Comparison of ENCODE assay signal across 13 cellular contexts in the genomic region with DNA sequence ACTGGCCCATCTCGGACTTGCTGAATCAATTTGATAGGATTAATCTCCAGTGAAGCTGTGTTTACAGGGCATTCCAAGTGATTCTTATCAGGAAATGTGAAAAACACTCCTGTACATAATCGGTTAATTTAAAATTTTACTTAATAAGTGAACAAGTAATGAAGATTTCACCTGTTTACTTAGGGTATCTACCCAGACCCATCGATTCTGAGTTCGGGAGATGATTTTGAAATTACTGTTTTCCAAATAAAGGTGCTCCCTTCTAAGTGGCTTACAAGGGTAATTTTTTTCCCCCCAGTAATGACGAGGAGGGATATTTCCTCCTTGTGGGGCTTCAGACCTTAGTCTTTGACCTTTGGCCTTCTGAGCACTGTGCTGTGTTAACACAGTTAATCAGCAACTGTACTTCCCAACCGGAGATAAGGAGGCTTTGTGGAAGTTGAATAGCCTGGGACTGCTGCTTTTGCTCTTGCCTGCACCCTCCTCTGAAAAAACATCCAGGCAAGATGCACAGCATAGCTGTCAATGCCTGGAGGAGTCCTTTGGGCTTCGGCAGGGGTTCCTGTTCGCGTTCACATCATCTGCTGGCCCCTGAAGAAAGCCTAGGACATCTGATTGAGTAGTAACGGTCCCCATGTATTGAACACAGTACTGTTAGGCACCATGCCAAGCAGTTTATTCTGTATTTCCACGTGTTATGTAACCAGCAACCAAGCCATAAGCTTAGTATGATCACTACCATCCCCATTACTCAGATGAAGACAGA. TPM values are rescaled to one million over a fixed set of nuclear protein-coding genes. Genes with fewer than 3 reads are reported as not detected.
DNase-seq lines count a peak whose midpoint lies in the region; ATAC-seq, FAIRE-seq and TF ChIP-seq lines count a peak whose summit lies in the region.
"Had no signal": no experiment of that assay in that cellular context is flagged by ENCODE, and none has a peak within 500 bp of the region (broad histone marks: within the 10 kb centered on the region; RNA-seq: fewer than 3 reads in every experiment).

No MANE protein-coding gene starts in this region.

- H3K36me3 Mint-ChIP-seq in activated CD4-positive, alpha-beta memory T cell treated with anti-CD3 and anti-CD28 coated beads for 36 hours, result no peaks in the 10 kb centered on the region

- H3K27me3 ChIP-seq in cardiac muscle cell, result no peaks in the 10 kb centered on the region
- H3K27me3 ChIP-seq in keratinocyte (ENCODE audit: control insufficient read depth, extremely low read depth, insufficient read depth, low read length), result no peaks in the 10 kb centered on the region
- no peaks in the 10 kb centered on the region for H3K27me3 ChIP-seq in suprapubic skin
- H3K27me3 ChIP-seq: foreskin keratinocyte had no signal

- H3K4me1 ChIP-seq in cardiac muscle cell (ENCODE audit: low read depth), result peaks cover 17% of the 10 kb centered on the region
- peaks cover 30% of the 10 kb centered on the region for H3K4me1 ChIP-seq in keratinocyte (ENCODE audit: control insufficient read depth, extremely low read depth, insufficient read depth, low read length)
- H3K4me1 ChIP-seq in suprapubic skin, result peaks cover 61% of the 10 kb centered on the region

- H3K4me3 ChIP-seq in cardiac muscle cell (peak overlapping the region; percentile 83), keratinocyte (ENCODE audit: control insufficient read depth in 2 of 3, extremely low read depth in 1 of 3, insufficient read depth in 2 of 3, low read depth in 1 of 3, low read length in 3 of 3) (peak overlapping the region; percentile 63 to 99 (median 90)), suprapubic skin (peak overlapping the region; percentile 93)

- WGBS in suprapubic skin, result 60% methylated on average over 10 of the region's 11 CpGs

- no peaks in the 10 kb centered on the region for H3K9me3 ChIP-seq in cardiac muscle cell (ENCODE audit: low read depth)
- no peaks in the 10 kb centered on the region for H3K9me3 ChIP-seq in keratinocyte (ENCODE audit: control insufficient read depth, low read depth, low read length)
- H3K9me3 ChIP-seq in suprapubic skin, result no peaks in the 10 kb centered on the region

- no peaks in the 10 kb centered on the region for H3K27me3 Mint-ChIP-seq in activated CD4-positive, alpha-beta memory T cell treated with anti-CD3 and anti-CD28 coated beads for 36 hours

- peaks cover 38% of the 10 kb centered on the region for H3K4me1 Mint-ChIP-seq in activated CD4-positive, alpha-beta memory T cell treated with anti-CD3 and anti-CD28 coated beads for 36 hours (ENCODE audit: low read depth)

- DNase-seq in cardiac muscle cell (ENCODE audit: low read depth in 1 of 2, low spot score in 1 of 2), result no peak
- no peak for DNase-seq in left ventricle myocardium superior
- no peak for DNase-seq in activated CD4-positive, alpha-beta memory T cell treated with anti-CD3 and anti-CD28 coated beads for 36 hours
- DNase-seq in keratinocyte (ENCODE audit: low read depth, low spot score), result no peak
- peak in 1 of 2 donors; percentile 45 for DNase-seq in suprapubic skin (ENCODE audit: low spot score in 2 of 2)
- DNase-seq in hepatic stellate cell (ENCODE audit: low spot score), result no peak
- DNase-seq: DMS79 had no signal

- H3K9me1 ChIP-seq in keratinocyte (ENCODE audit: control insufficient read depth, extremely low read depth, insufficient read depth, low read length), result no peaks in the 10 kb centered on the region

- H3K27ac Mint-ChIP-seq in activated CD4-positive, alpha-beta memory T cell treated with anti-CD3 and anti-CD28 coated beads for 36 hours, result no peak overlapping the region

- H2AFZ ChIP-seq in keratinocyte (ENCODE audit: control insufficient read depth, low read length), result no peak overlapping the region

- TF ChIP-seq CTCF in cardiac muscle cell (IDR thresholded peaks at IDR 0.05; ENCODE audit: low read depth, low read length), result no peak
- no peak for TF ChIP-seq CTCF in keratinocyte (optimal IDR thresholded peaks at IDR 0.05 in 1 of 3, IDR thresholded peaks at IDR 0.05 in 1 of 3, conservative IDR thresholded peaks at IDR 0.05 in 1 of 3; ENCODE audit: extremely low read depth in 1 of 3, insufficient read depth in 2 of 3, low read length in 3 of 3)
- TF ChIP-seq CTCF in suprapubic skin (IDR thresholded peaks at IDR 0.05), result no peak

- ATAC-seq in left ventricle myocardium superior, result no peak
- no peak for ATAC-seq in GM19455 (IDR thresholded peaks at IDR 0.05; ENCODE audit: unreplicated experiment)
- no peak for ATAC-seq in GM18907 (IDR thresholded peaks at IDR 0.05; ENCODE audit: unreplicated experiment)
- ATAC-seq: foreskin keratinocyte had no signal

- H3K9me3 Mint-ChIP-seq in activated CD4-positive, alpha-beta memory T cell treated with anti-CD3 and anti-CD28 coated beads for 36 hours, result no peaks in the 10 kb centered on the region

- H3K79me2 ChIP-seq in keratinocyte (ENCODE audit: control insufficient read depth, insufficient read depth, low read length), result peaks cover 26% of the 10 kb centered on the region

- H3K4me2 ChIP-seq in keratinocyte (ENCODE audit: control insufficient read depth, extremely low read depth, insufficient read depth, low read depth, low read length), result peak overlapping the region; percentile 96

- TF ChIP-seq POLR2A in suprapubic skin (IDR thresholded peaks at IDR 0.05), result no peak

- no peak for FAIRE-seq in keratinocyte (lab: Jason Lieb, UNC)
- FAIRE-seq: urothelium cell line had no signal

- TF ChIP-seq EP300 in suprapubic skin (IDR thresholded peaks at IDR 0.05), result no peak

- POLR2A ChIA-PET in activated CD4-positive, alpha-beta memory T cell treated with anti-CD3 and anti-CD28 coated beads for 36 hours (lab: Charles Lee), result no interaction called here

- no peak overlapping the region for H3K27ac ChIP-seq in cardiac muscle cell
- H3K27ac ChIP-seq in keratinocyte (ENCODE audit: control insufficient read depth, insufficient read depth, low read length), result no peak overlapping the region
- no peak overlapping the region for H3K27ac ChIP-seq in suprapubic skin
- H3K27ac ChIP-seq: foreskin keratinocyte had no signal

- H3K9ac ChIP-seq in keratinocyte (ENCODE audit: control insufficient read depth, extremely low read depth, insufficient read depth, low read length), result peak overlapping the region; percentile 0

- CTCF ChIA-PET in activated CD4-positive, alpha-beta memory T cell treated with anti-CD3 and anti-CD28 coated beads for 36 hours (lab: Charles Lee), result no interaction called here

- H3K36me3 ChIP-seq in cardiac muscle cell (no peaks in the 10 kb centered on the region), keratinocyte (ENCODE audit: control insufficient read depth in 2 of 2, extremely low read depth in 1 of 2, insufficient read depth in 2 of 2, low read length in 2 of 2) (peaks cover 1 to 5% of the 10 kb centered on the region in 2 experiments), suprapubic skin (peaks cover 4% of the 10 kb centered on the region)

- intact Hi-C loops in left ventricle myocardium superior (cut with micrococcal nuclease), result no loop called here
- intact Hi-C loops in activated CD4-positive, alpha-beta memory T cell treated with anti-CD3 and anti-CD28 coated beads for 36 hours (cut with micrococcal nuclease), result no loop called here

- dilution Hi-C loops in keratinocyte (cut with MboI; ENCODE audit: extremely low pct_ligation_motif_present, low sequenced_read_pairs), result no loop called here

- peak overlapping the region; percentile 59 for H3K4me3 Mint-ChIP-seq in activated CD4-positive, alpha-beta memory T cell treated with anti-CD3 and anti-CD28 coated beads for 36 hours

- H4K20me1 ChIP-seq in keratinocyte (ENCODE audit: control insufficient read depth, extremely low read depth, insufficient read depth, low read length), result no peaks in the 10 kb centered on the region

RNA-seq across cellular contexts. Expression of a gene that starts 1.8 kb away (rescaled TPM):
- total RNA-seq in cardiac muscle cell, result 73.5 and 129 TPM in 2 replicates
- polyA plus RNA-seq in cardiac muscle cell, result 48.0 and 55.3 TPM in 2 replicates
- 30.0 TPM for total RNA-seq in left ventricle myocardium superior
- total RNA-seq in activated CD4-positive, alpha-beta memory T cell treated with anti-CD3 and anti-CD28 coated beads for 36 hours, result 1 to 10 TPM; 8.5 to 8.8 TPM
- polyA plus RNA-seq in keratinocyte, result 29.4 to 59.5 TPM (median 36.8 TPM) in 3 replicates
- 23.9 TPM for polyA plus RNA-seq in keratinocyte (2011; ENCODE audit: low read depth)
- 28.3 and 59.4 TPM in 2 replicates for polyA plus RNA-seq in keratinocyte (2011; cell fraction: cytosol; rRNA removed)
- polyA plus RNA-seq in keratinocyte (2011; cell fraction: nucleus; rRNA removed), result 24.1 and 34.8 TPM in 2 replicates
- 27.6 and 47.5 TPM in 2 replicates for polyA plus RNA-seq in keratinocyte (2012; ENCODE audit: low replicate concordance)
- 11.1 to 29.0 TPM (median 19.7 TPM) in 3 replicates for polyA minus RNA-seq in keratinocyte
- 55.8 TPM for polyA minus RNA-seq in keratinocyte (2011; cell fraction: cytosol; rRNA and poly(A)+ RNA removed)
- polyA minus RNA-seq in keratinocyte (2011; cell fraction: nucleus; rRNA and poly(A)+ RNA removed), result 21.7 and 30.0 TPM in 2 replicates
- total RNA-seq in suprapubic skin, result 10 to 100 TPM; 47.4 to 84.7 (median 49.1) TPM

RNA-seq across cellular contexts. Expression of a gene that starts 2.2 kb away (rescaled TPM):
- total RNA-seq in cardiac muscle cell (219 and 341 TPM in 2 replicates), left ventricle myocardium superior (182 TPM), suprapubic skin (10 to 100 TPM; 49.8 to 66.6 (median 51.9) TPM)
- polyA plus RNA-seq in cardiac muscle cell (163 and 169 TPM in 2 replicates), keratinocyte (17.7 to 31.2 TPM (median 22.2 TPM) in 3 replicates)
- 10 to 100 TPM; 45.1 to 46.2 TPM for total RNA-seq in activated CD4-positive, alpha-beta memory T cell treated with anti-CD3 and anti-CD28 coated beads for 36 hours
- polyA plus RNA-seq in keratinocyte (2011; ENCODE audit: low read depth), result 53.4 TPM
- 13.7 and 25.2 TPM in 2 replicates for polyA plus RNA-seq in keratinocyte (2011; cell fraction: cytosol; rRNA removed)
- polyA plus RNA-seq in keratinocyte (2011; cell fraction: nucleus; rRNA removed), result 19.0 and 28.6 TPM in 2 replicates
- 22.1 and 40.3 TPM in 2 replicates for polyA plus RNA-seq in keratinocyte (2012; ENCODE audit: low replicate concordance)
- polyA minus RNA-seq in keratinocyte, result 11.5 to 22.0 TPM (median 21.0 TPM) in 3 replicates
- 19.6 TPM for polyA minus RNA-seq in keratinocyte (2011; cell fraction: cytosol; rRNA and poly(A)+ RNA removed)
- 9.1 and 12.8 TPM in 2 replicates for polyA minus RNA-seq in keratinocyte (2011; cell fraction: nucleus; rRNA and poly(A)+ RNA removed)

RNA-seq across cellular contexts. Expression of a gene that starts 35.3 kb away (rescaled TPM):
- 1.2 and 2.1 TPM in 2 replicates for total RNA-seq in cardiac muscle cell
- polyA plus RNA-seq in cardiac muscle cell, result 1.3 TPM in 1 of 2 replicates, not detected in the other
- total RNA-seq in left ventricle myocardium superior, result not detected
- total RNA-seq in activated CD4-positive, alpha-beta memory T cell treated with anti-CD3 and anti-CD28 coated beads for 36 hours, result not detected
- polyA plus RNA-seq in keratinocyte, result not detected in 3 replicates
- not detected for polyA plus RNA-seq in keratinocyte (2011; ENCODE audit: low read depth)
- polyA plus RNA-seq in keratinocyte (2011; cell fraction: cytosol; rRNA removed), result not detected in 2 replicates
- polyA plus RNA-seq in keratinocyte (2011; cell fraction: nucleus; rRNA removed), result 0.09 TPM in 1 of 2 replicates, not detected in the other
- polyA plus RNA-seq in keratinocyte (2012; ENCODE audit: low replicate concordance), result 0.18 TPM in 1 of 2 replicates, not detected in the other
- polyA minus RNA-seq in keratinocyte, result not detected in 3 replicates
- polyA minus RNA-seq in keratinocyte (2011; cell fraction: cytosol; rRNA and poly(A)+ RNA removed), result not detected
- polyA minus RNA-seq in keratinocyte (2011; cell fraction: nucleus; rRNA and poly(A)+ RNA removed), result not detected in 2 replicates
- total RNA-seq in suprapubic skin, result 1 to 10 TPM in 2 of 4 donors, under 1 TPM in 2; 0.42 to 2.4 (median 1.1) TPM
- total RNA-seq: activated CD8-positive, alpha-beta memory T cell treated with anti-CD3 and anti-CD28 coated beads for 36 hours; foreskin keratinocyte; NCI-H460 had no signal
- polyA plus RNA-seq: foreskin keratinocyte had no signal

RNA-seq across cellular contexts. Expression of a gene that starts 43.1 kb away (rescaled TPM):
- total RNA-seq in cardiac muscle cell, result 2.0 TPM in 1 of 2 replicates, not detected in the other
- 1.3 TPM in 1 of 2 replicates, not detected in the other for polyA plus RNA-seq in cardiac muscle cell
- total RNA-seq in left ventricle myocardium superior, result not detected
- not detected for total RNA-seq in activated CD4-positive, alpha-beta memory T cell treated with anti-CD3 and anti-CD28 coated beads for 36 hours
- not detected in 3 replicates for polyA plus RNA-seq in keratinocyte
- not detected for polyA plus RNA-seq in keratinocyte (2011; ENCODE audit: low read depth)
- 0.04 TPM in 1 of 2 replicates, not detected in the other for polyA plus RNA-seq in keratinocyte (2011; cell fraction: cytosol; rRNA removed)
- polyA plus RNA-seq in keratinocyte (2011; cell fraction: nucleus; rRNA removed), result not detected in 2 replicates
- not detected in 2 replicates for polyA plus RNA-seq in keratinocyte (2012; ENCODE audit: low replicate concordance)
- polyA minus RNA-seq in keratinocyte, result not detected in 3 replicates
- polyA minus RNA-seq in keratinocyte (2011; cell fraction: cytosol; rRNA and poly(A)+ RNA removed), result not detected
- not detected in 2 replicates for polyA minus RNA-seq in keratinocyte (2011; cell fraction: nucleus; rRNA and poly(A)+ RNA removed)
- under 1 TPM in 2 of 4 donors, not detected in 2; 0.29 to 0.68 TPM for total RNA-seq in suprapubic skin
- total RNA-seq: activated CD8-positive, alpha-beta memory T cell treated with anti-CD3 and anti-CD28 coated beads for 36 hours had no signal

RNA-seq across cellular contexts. Expression of a gene that starts 46.1 kb away (rescaled TPM):
- total RNA-seq in cardiac muscle cell, result 151 and 166 TPM in 2 replicates
- 121 and 138 TPM in 2 replicates for polyA plus RNA-seq in cardiac muscle cell
- total RNA-seq in left ventricle myocardium superior, result 36.6 TPM
- total RNA-seq in activated CD4-positive, alpha-beta memory T cell treated with anti-CD3 and anti-CD28 coated beads for 36 hours, result 10 to 100 TPM; 45.9 to 48.0 TPM
- polyA plus RNA-seq in keratinocyte, result 24.4 to 39.4 TPM (median 34.9 TPM) in 3 replicates
- polyA plus RNA-seq in keratinocyte (2011; ENCODE audit: low read depth), result 6.6 TPM
- 16.3 and 54.8 TPM in 2 replicates for polyA plus RNA-seq in keratinocyte (2011; cell fraction: cytosol; rRNA removed)
- polyA plus RNA-seq in keratinocyte (2011; cell fraction: nucleus; rRNA removed), result 21.8 and 32.0 TPM in 2 replicates
- 27.1 and 51.8 TPM in 2 replicates for polyA plus RNA-seq in keratinocyte (2012; ENCODE audit: low replicate concordance)
- 8.4 to 11.7 TPM (median 9.0 TPM) in 3 replicates for polyA minus RNA-seq in keratinocyte
- polyA minus RNA-seq in keratinocyte (2011; cell fraction: cytosol; rRNA and poly(A)+ RNA removed), result 63.9 TPM
- 12.7 and 16.4 TPM in 2 replicates for polyA minus RNA-seq in keratinocyte (2011; cell fraction: nucleus; rRNA and poly(A)+ RNA removed)
- total RNA-seq in suprapubic skin, result 100 to 1,000 TPM in 1 of 4 donors, 10 to 100 TPM in 3; 55.4 to 115 (median 90.8) TPM
